In genomic region chr2:205774028-205774427, GRCh38 we compare ENCODE assay signal across 19 cellular contexts.
"Had no signal": no experiment of that assay in that cellular context is flagged by ENCODE, and none has a peak within 500 bp of the region (broad histone marks: within the 10 kb centered on the region; RNA-seq: fewer than 3 reads in every experiment).

No MANE protein-coding gene starts in this region.

- H3K27ac Mint-ChIP-seq: activated naive CD4-positive, alpha-beta T cell treated with anti-CD3 and anti-CD28 coated beads, Interleukin-2, amount 50 U/mL, for 72 hours; effector memory CD8-positive, alpha-beta T cell; memory B cell; nephron progenitor cell; type B pancreatic cell had no signal

- H3K36me3 Mint-ChIP-seq: activated naive CD4-positive, alpha-beta T cell treated with anti-CD3 and anti-CD28 coated beads, Interleukin-2, amount 50 U/mL, for 72 hours; memory B cell had no signal

- ATAC-seq: activated naive CD4-positive, alpha-beta T cell treated with anti-CD3 and anti-CD28 coated beads, Interleukin-2, amount 50 U/mL, for 72 hours; effector memory CD8-positive, alpha-beta T cell; esophagus mucosa; left ventricle myocardium superior; pancreas; psoas muscle; right cardiac atrium had no signal

- H3K4me3 Mint-ChIP-seq: central memory CD8-positive, alpha-beta T cell; effector memory CD8-positive, alpha-beta T cell; memory B cell; nephron progenitor cell; type B pancreatic cell had no signal

- H3K9me3 Mint-ChIP-seq: activated naive CD4-positive, alpha-beta T cell treated with anti-CD3 and anti-CD28 coated beads, Interleukin-2, amount 50 U/mL, for 72 hours; central memory CD8-positive, alpha-beta T cell; effector memory CD8-positive, alpha-beta T cell; memory B cell; nephron progenitor cell; type B pancreatic cell had no signal

- H3K4me1 Mint-ChIP-seq: central memory CD8-positive, alpha-beta T cell had no signal

- DNase-seq: activated gamma-delta T cell treated with Interleukin-2 at 50 U/mL for 16 hours; activated T-cell treated with anti-CD3 and anti-CD28 coated beads, Interleukin-2, amount 50 U/mL, for 1 hour; dorsolateral prefrontal cortex; effector memory CD8-positive, alpha-beta T cell; head of caudate nucleus; hypothalamus; left ventricle myocardium superior; nephron progenitor cell; pancreas; psoas muscle; right cardiac atrium; stimulated activated CD4-positive, alpha-beta T cell treated with anti-CD3 and anti-CD28 coated beads, Interleukin-1b, Interleukin-23, amount 100 ng/mL, for 48 hours; T-helper 9 cell; testis had no signal
